9 cellular contexts compared by ENCODE assay signal in genomic region chr11:126544311-126545056, GRCh38.
DNase-seq lines count a peak whose midpoint lies in the region; ATAC-seq and TF ChIP-seq lines count a peak whose summit lies in the region.
"Had no signal": no experiment of that assay in that cellular context is flagged by ENCODE, and none has a peak within 500 bp of the region (broad histone marks: within the 10 kb centered on the region; RNA-seq: fewer than 3 reads in every experiment).

No MANE protein-coding gene starts in this region.

- peak; percentile 1 for DNase-seq in KBM-7
- DNase-seq in SK-N-SH = peak; percentile 73
- DNase-seq in foreskin melanocyte = peak; percentile 69
- peak; percentile 78 for DNase-seq in sigmoid colon
- no peak for DNase-seq in stomach
- DNase-seq in SW 1271 (lab: John Stamatoyannopoulos, UW) = no peak
- DNase-seq: cerebellar nuclear complex had no signal

- H3K9me3 ChIP-seq in SK-N-SH = no peaks in the 10 kb centered on the region
- H3K9me3 ChIP-seq in sigmoid colon = no peaks in the 10 kb centered on the region
- H3K9me3 ChIP-seq in stomach = no peaks in the 10 kb centered on the region

- CTCF ChIA-PET in SK-N-SH (lab: Yijun Ruan, JAX) = interaction anchor here (0.9 to 2.6 kb wide), 9 partner anchors 11 to 446 kb away, joined by 3 to 12 read pairs (median 3); no protein-coding TSS in a partner anchor

- no peak for TF ChIP-seq CTCF in SK-N-SH (IDR thresholded peaks at IDR 0.05)
- no peak for TF ChIP-seq CTCF in sigmoid colon (IDR thresholded peaks at IDR 0.05)
- no peak for TF ChIP-seq CTCF in stomach (IDR thresholded peaks at IDR 0.05)

- no peaks in the 10 kb centered on the region for H3K36me3 ChIP-seq in SK-N-SH (replicated peaks in 1 of 2; ENCODE audit: control insufficient read depth in 1 of 2, insufficient read depth in 2 of 2, low read length in 1 of 2)
- no peaks in the 10 kb centered on the region for H3K36me3 ChIP-seq in sigmoid colon
- no peaks in the 10 kb centered on the region for H3K36me3 ChIP-seq in stomach

- H3K4me3 ChIP-seq in SK-N-SH (ENCODE audit: low read depth in 2 of 2, low read length in 1 of 2) (no peak overlapping the region), sigmoid colon (no peak overlapping the region), stomach (no peak overlapping the region)

- H3K9me2 ChIP-seq in SK-N-SH = no peaks in the 10 kb centered on the region

- intact Hi-C loops in sigmoid colon (cut with DNase I) = no loop called here
- intact Hi-C loops in stomach (cut with DNase I; ENCODE audit: low total_unique reads) = no loop called here

- in situ Hi-C loops in KBM-7 (cut with MboI; ENCODE audit: low pct_unique_long_range_greater_than_20kb, low sequenced_read_pairs) = no loop called here

- H3K79me2 ChIP-seq in SK-N-SH (ENCODE audit: insufficient read depth) = no peaks in the 10 kb centered on the region

- no peak overlapping the region for H3K4me2 ChIP-seq in SK-N-SH

- TF ChIP-seq EP300 in SK-N-SH (IDR thresholded peaks at IDR 0.05; ENCODE audit: borderline replicate concordance in 1 of 2, low read depth in 1 of 2, low read length in 1 of 2) (0 out of 4 replicates have a peak, but pooled peaks of 1 of the 2 experiments have one; percentile 20), sigmoid colon (IDR thresholded peaks at IDR 0.05) (no peak), stomach (IDR thresholded peaks at IDR 0.05) (no peak)

- peaks cover 5 to 48% of the 10 kb centered on the region in 2 experiments; a peak in 3 of 4 replicates for H3K4me1 ChIP-seq in SK-N-SH (ENCODE audit: control insufficient read depth in 1 of 2, insufficient read depth in 2 of 2, low read depth in 1 of 2, low read length in 1 of 2)
- H3K4me1 ChIP-seq in sigmoid colon = peaks cover 0 to 26% (median 23%) of the 10 kb centered on the region in 4 donors
- H3K4me1 ChIP-seq in stomach = peaks cover 0 to 11% (median 4%) of the 10 kb centered on the region in 4 donors

- TF ChIP-seq POLR2A in sigmoid colon (IDR thresholded peaks at IDR 0.05) (no peak), stomach (IDR thresholded peaks at IDR 0.05) (no peak)

- no peak overlapping the region for H3K9ac ChIP-seq in SK-N-SH

- POLR2A ChIA-PET in SK-N-SH (lab: Yijun Ruan, JAX) = interaction anchor here (0.8 to 1.5 kb wide), 5 partner anchors 26 to 102 kb away, joined by 3 to 6 read pairs (median 3); no protein-coding TSS in a partner anchor

- TF ChIP-seq RAD21 in SK-N-SH (IDR thresholded peaks at IDR 0.05; ENCODE audit: low read length) = no peak

- no peaks in the 10 kb centered on the region for H4K20me1 ChIP-seq in SK-N-SH (ENCODE audit: insufficient read depth)

- H3K27ac ChIP-seq in SK-N-SH (ENCODE audit: low read depth in 2 of 2, low read length in 1 of 2) = peak overlapping the region in 1 of 2 experiments; percentile 96; a peak in 2 of 4 replicates
- peak overlapping the region in 2 of 4 donors; percentile 29 to 39 for H3K27ac ChIP-seq in sigmoid colon
- no peak overlapping the region for H3K27ac ChIP-seq in stomach

- H2AFZ ChIP-seq in SK-N-SH (ENCODE audit: low read depth) = no peak overlapping the region

- WGBS in SK-N-SH (ENCODE audit: low lambda C conversion rate) = 27% methylated on average over 8 of the region's 10 CpGs
- 7 to 20% methylated on average over 10 of the region's 10 CpGs for WGBS in sigmoid colon, 2 donors
- 15 to 23% (median 17%) methylated on average over 10 of the region's 10 CpGs for WGBS in stomach, 5 donors

- no peaks in the 10 kb centered on the region for H3F3A ChIP-seq in SK-N-SH (replicated peaks; ENCODE audit: insufficient read depth)

- H3K27me3 ChIP-seq in SK-N-SH (ENCODE audit: insufficient read depth) (no peaks in the 10 kb centered on the region), sigmoid colon (peaks cover 0 to 4% (median under 1%) of the 10 kb centered on the region in 3 donors), stomach (peaks cover 0 to 32% (median 10%) of the 10 kb centered on the region in 3 donors)

- no peak for ATAC-seq in HG02981 (IDR thresholded peaks at IDR 0.05; ENCODE audit: unreplicated experiment)
- no peak for ATAC-seq in GM19452 (IDR thresholded peaks at IDR 0.05; ENCODE audit: unreplicated experiment)

TF ChIP-seq in SK-N-SH, 30 proteins besides CTCF, POLR2A, EP300 and RAD21:
- TF ChIP-seq RCOR1 (IDR thresholded peaks at IDR 0.05; ENCODE audit: low read length) (peak; percentile 83; the same call in 1 of the 2 replicates), CHD2 (IDR thresholded peaks at IDR 0.05; ENCODE audit: low read length, partially characterized antibody) (peak; percentile 53), TEAD4 (IDR thresholded peaks at IDR 0.05; ENCODE audit: borderline replicate concordance, insufficient read depth) (no peak), SMC3 (IDR thresholded peaks at IDR 0.05; ENCODE audit: low read depth, low read length) (no peak), PBX3 (IDR thresholded peaks at IDR 0.05) (peak; percentile 22; the same call in 1 of the 2 replicates), MXI1 (IDR thresholded peaks at IDR 0.05; ENCODE audit: low read depth, low read length) (0 out of 2 replicates have a peak, but pooled peaks have one; percentile 11)
- TF ChIP-seq, protein P1, sequence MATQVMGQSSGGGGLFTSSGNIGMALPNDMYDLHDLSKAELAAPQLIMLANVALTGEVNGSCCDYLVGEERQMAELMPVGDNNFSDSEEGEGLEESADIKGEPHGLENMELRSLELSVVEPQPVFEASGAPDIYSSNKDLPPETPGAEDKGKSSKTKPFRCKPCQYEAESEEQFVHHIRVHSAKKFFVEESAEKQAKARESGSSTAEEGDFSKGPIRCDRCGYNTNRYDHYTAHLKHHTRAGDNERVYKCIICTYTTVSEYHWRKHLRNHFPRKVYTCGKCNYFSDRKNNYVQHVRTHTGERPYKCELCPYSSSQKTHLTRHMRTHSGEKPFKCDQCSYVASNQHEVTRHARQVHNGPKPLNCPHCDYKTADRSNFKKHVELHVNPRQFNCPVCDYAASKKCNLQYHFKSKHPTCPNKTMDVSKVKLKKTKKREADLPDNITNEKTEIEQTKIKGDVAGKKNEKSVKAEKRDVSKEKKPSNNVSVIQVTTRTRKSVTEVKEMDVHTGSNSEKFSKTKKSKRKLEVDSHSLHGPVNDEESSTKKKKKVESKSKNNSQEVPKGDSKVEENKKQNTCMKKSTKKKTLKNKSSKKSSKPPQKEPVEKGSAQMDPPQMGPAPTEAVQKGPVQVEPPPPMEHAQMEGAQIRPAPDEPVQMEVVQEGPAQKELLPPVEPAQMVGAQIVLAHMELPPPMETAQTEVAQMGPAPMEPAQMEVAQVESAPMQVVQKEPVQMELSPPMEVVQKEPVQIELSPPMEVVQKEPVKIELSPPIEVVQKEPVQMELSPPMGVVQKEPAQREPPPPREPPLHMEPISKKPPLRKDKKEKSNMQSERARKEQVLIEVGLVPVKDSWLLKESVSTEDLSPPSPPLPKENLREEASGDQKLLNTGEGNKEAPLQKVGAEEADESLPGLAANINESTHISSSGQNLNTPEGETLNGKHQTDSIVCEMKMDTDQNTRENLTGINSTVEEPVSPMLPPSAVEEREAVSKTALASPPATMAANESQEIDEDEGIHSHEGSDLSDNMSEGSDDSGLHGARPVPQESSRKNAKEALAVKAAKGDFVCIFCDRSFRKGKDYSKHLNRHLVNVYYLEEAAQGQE (IDR thresholded peaks at IDR 0.05; ENCODE audit: low read depth, low read length) = peak; percentile 96
- TF ChIP-seq, protein P2, sequence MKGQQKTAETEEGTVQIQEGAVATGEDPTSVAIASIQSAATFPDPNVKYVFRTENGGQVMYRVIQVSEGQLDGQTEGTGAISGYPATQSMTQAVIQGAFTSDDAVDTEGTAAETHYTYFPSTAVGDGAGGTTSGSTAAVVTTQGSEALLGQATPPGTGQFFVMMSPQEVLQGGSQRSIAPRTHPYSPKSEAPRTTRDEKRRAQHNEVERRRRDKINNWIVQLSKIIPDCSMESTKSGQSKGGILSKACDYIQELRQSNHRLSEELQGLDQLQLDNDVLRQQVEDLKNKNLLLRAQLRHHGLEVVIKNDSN (IDR thresholded peaks at IDR 0.05; ENCODE audit: borderline replicate concordance, low read depth) = no peak

Comparison
In these comparisons a context has a peak if more than half of its experiments do, and no peak if none do; other contexts are left out.
1. DNase-seq: peak in KBM-7 (single experiment), SK-N-SH (single experiment), foreskin melanocyte (single experiment) and sigmoid colon (single experiment); none in stomach (single experiment) and SW 1271 (0 of 2).